30 cellular contexts compared by ENCODE assay signal in genomic region chr21:42929969-42930368, GRCh38. TPM values are rescaled to one million over a fixed set of nuclear protein-coding genes. Genes with fewer than 3 reads are reported as not detected.
"Had no signal": no experiment of that assay in that cellular context is flagged by ENCODE, and none has a peak within 500 bp of the region (broad histone marks: within the 10 kb centered on the region; RNA-seq: fewer than 3 reads in every experiment).

No MANE protein-coding gene starts in this region.

- H3K27ac ChIP-seq: body of pancreas, cardiac muscle cell, esophagus muscularis mucosa, gastrocnemius medialis, transverse colon, uterus, VCaP had no signal

- H3K27me3 Mint-ChIP-seq: activated CD4-positive, alpha-beta T cell treated with anti-CD3 and anti-CD28 coated beads, Interleukin-2, amount 10 ng/mL, durations not matched to agents 24 days and 14 days; activated CD8-positive, alpha-beta memory T cell treated with anti-CD3 and anti-CD28 coated beads, Interleukin-2, amount 10 ng/mL, durations not matched to agents 7 days and 5 days; activated CD8-positive, alpha-beta T cell treated with anti-CD3 and anti-CD28 coated beads for 36 hours; activated naive CD4-positive, alpha-beta T cell treated with anti-CD3 and anti-CD28 coated beads, Interleukin-2, amount 10 ng/mL, durations not matched to agents 7 days and 5 days; activated naive CD8-positive, alpha-beta T cell treated with anti-CD3 and anti-CD28 coated beads, Interleukin-2, amount 50 U/mL, for 24 hours; naive thymus-derived CD4-positive, alpha-beta T cell; stimulated activated naive B cell treated with anti-CD40 and anti-IgM and Interleukin-4, amounts not matched to agents 10 μg/mL and 1 μg/mL and 100 μg/mL, for 72 hours had no signal

- H3K9me3 Mint-ChIP-seq: activated CD4-positive, alpha-beta T cell treated with anti-CD3 and anti-CD28 coated beads, Interleukin-2, amount 10 ng/mL, durations not matched to agents 24 days and 14 days; activated CD8-positive, alpha-beta T cell treated with anti-CD3 and anti-CD28 coated beads for 36 hours; activated naive CD4-positive, alpha-beta T cell treated with anti-CD3 and anti-CD28 coated beads, Interleukin-2, amount 10 ng/mL, durations not matched to agents 7 days and 5 days; activated naive CD8-positive, alpha-beta T cell treated with anti-CD3 and anti-CD28 coated beads, Interleukin-2, amount 50 U/mL, for 24 hours; naive thymus-derived CD4-positive, alpha-beta T cell; neural crest cell; stimulated activated naive B cell treated with anti-CD40 and anti-IgM and Interleukin-4, amounts not matched to agents 10 μg/mL and 1 μg/mL and 100 μg/mL, for 72 hours had no signal

- H3K36me3 ChIP-seq: cardiac muscle cell, esophagus muscularis mucosa, gastrocnemius medialis, transverse colon, uterus had no signal

- H3K9me3 ChIP-seq: body of pancreas, esophagus muscularis mucosa, gastrocnemius medialis, transverse colon, uterus had no signal

- H3K4me1 ChIP-seq: esophagus muscularis mucosa, gastrocnemius medialis, uterus had no signal

- H3K27ac Mint-ChIP-seq: activated CD4-positive, alpha-beta T cell treated with anti-CD3 and anti-CD28 coated beads, Interleukin-2, amount 10 ng/mL, durations not matched to agents 24 days and 14 days; activated CD8-positive, alpha-beta memory T cell treated with anti-CD3 and anti-CD28 coated beads, Interleukin-2, amount 10 ng/mL, durations not matched to agents 7 days and 5 days; activated CD8-positive, alpha-beta T cell treated with anti-CD3 and anti-CD28 coated beads for 36 hours; activated naive CD4-positive, alpha-beta T cell treated with anti-CD3 and anti-CD28 coated beads, Interleukin-2, amount 10 ng/mL, durations not matched to agents 7 days and 5 days; activated naive CD8-positive, alpha-beta T cell treated with anti-CD3 and anti-CD28 coated beads, Interleukin-2, amount 50 U/mL, for 24 hours; naive thymus-derived CD4-positive, alpha-beta T cell; stimulated activated naive B cell treated with anti-CD40 and anti-IgM and Interleukin-4, amounts not matched to agents 10 μg/mL and 1 μg/mL and 100 μg/mL, for 72 hours had no signal

- H3K27me3 ChIP-seq: body of pancreas, cardiac muscle cell, esophagus muscularis mucosa, gastrocnemius medialis, transverse colon, uterus had no signal

- H3K36me3 Mint-ChIP-seq: activated CD8-positive, alpha-beta memory T cell treated with anti-CD3 and anti-CD28 coated beads, Interleukin-2, amount 10 ng/mL, durations not matched to agents 7 days and 5 days; activated naive CD4-positive, alpha-beta T cell treated with anti-CD3 and anti-CD28 coated beads, Interleukin-2, amount 10 ng/mL, durations not matched to agents 7 days and 5 days had no signal

- ATAC-seq: activated CD4-positive, CD25-positive, alpha-beta regulatory T cell treated with anti-CD3 and anti-CD28 coated beads, Interleukin-2, amount 50 U/mL, for 24 hours; activated CD8-positive, alpha-beta memory T cell treated with anti-CD3 and anti-CD28 coated beads, Interleukin-2, amount 10 ng/mL, durations not matched to agents 7 days and 5 days; activated CD8-positive, alpha-beta T cell treated with anti-CD3 and anti-CD28 coated beads for 36 hours; activated naive CD8-positive, alpha-beta T cell treated with anti-CD3 and anti-CD28 coated beads, Interleukin-2, amount 50 U/mL, for 24 hours; body of pancreas; gastrocnemius medialis; naive thymus-derived CD4-positive, alpha-beta T cell; sciatic nerve; stimulated activated naive B cell treated with anti-CD40 and anti-IgM and Interleukin-4, amounts not matched to agents 10 μg/mL and 1 μg/mL and 100 μg/mL, for 72 hours had no signal

- H3K4me3 Mint-ChIP-seq: activated CD4-positive, alpha-beta T cell treated with anti-CD3 and anti-CD28 coated beads, Interleukin-2, amount 10 ng/mL, durations not matched to agents 24 days and 14 days; activated CD8-positive, alpha-beta memory T cell treated with anti-CD3 and anti-CD28 coated beads, Interleukin-2, amount 10 ng/mL, durations not matched to agents 7 days and 5 days; activated CD8-positive, alpha-beta T cell treated with anti-CD3 and anti-CD28 coated beads for 36 hours; activated naive CD4-positive, alpha-beta T cell treated with anti-CD3 and anti-CD28 coated beads, Interleukin-2, amount 10 ng/mL, durations not matched to agents 7 days and 5 days; activated naive CD8-positive, alpha-beta T cell treated with anti-CD3 and anti-CD28 coated beads, Interleukin-2, amount 50 U/mL, for 24 hours; naive thymus-derived CD4-positive, alpha-beta T cell; neural crest cell; stimulated activated naive B cell treated with anti-CD40 and anti-IgM and Interleukin-4, amounts not matched to agents 10 μg/mL and 1 μg/mL and 100 μg/mL, for 72 hours had no signal

- DNase-seq: activated CD4-positive, alpha-beta T cell treated with anti-CD3 and anti-CD28 coated beads, Interleukin-2, amount 10 ng/mL, durations not matched to agents 24 days and 14 days; activated CD8-positive, alpha-beta memory T cell treated with anti-CD3 and anti-CD28 coated beads, Interleukin-2, amount 10 ng/mL, durations not matched to agents 7 days and 5 days; activated CD8-positive, alpha-beta T cell treated with anti-CD3 and anti-CD28 coated beads for 36 hours; activated effector memory CD4-positive, alpha-beta T cell treated with anti-CD3 and anti-CD28 coated beads, Interleukin-2, amount 50 U/mL, for 16 hours; activated naive CD4-positive, alpha-beta T cell treated with anti-CD3 and anti-CD28 coated beads, Interleukin-2, amount 10 ng/mL, durations not matched to agents 7 days and 5 days; activated naive CD8-positive, alpha-beta T cell treated with anti-CD3 and anti-CD28 coated beads, Interleukin-2, amount 50 U/mL, for 24 hours; activated T-cell treated with anti-CD3 and anti-CD28 coated beads for 4 hours; body of pancreas; dermis blood vessel endothelial cell; effector memory CD4-positive, alpha-beta T cell; gastrocnemius medialis; head of caudate nucleus; hypothalamus; naive thymus-derived CD4-positive, alpha-beta T cell; occipital lobe; small intestine; stimulated activated CD4-positive, alpha-beta T cell treated with anti-CD3 and anti-CD28 coated beads, Interleukin-15, amount 100 ng/mL, for 24 hours; stimulated activated naive B cell treated with anti-CD40 and anti-IgM and Interleukin-4, amounts not matched to agents 10 μg/mL and 1 μg/mL and 100 μg/mL, for 72 hours; T-helper 2 cell; transverse colon; uterus had no signal

- H3K4me3 ChIP-seq: body of pancreas, cardiac muscle cell, esophagus muscularis mucosa, gastrocnemius medialis, transverse colon, uterus had no signal

RNA-seq across cellular contexts. Expression of gene ERVH48-1, which starts 4.5 kb away (rescaled TPM):
- total RNA-seq: activated CD8-positive, alpha-beta memory T cell treated with anti-CD3 and anti-CD28 coated beads, Interleukin-2, amount 10 ng/mL, durations not matched to agents 7 days and 5 days; dermis blood vessel endothelial cell; esophagus muscularis mucosa; gastrocnemius medialis; lower leg skin; neural crest cell; occipital lobe; renal cortical epithelial cell; sciatic nerve; temporal lobe; transverse colon; uterus had no signal
- polyA plus RNA-seq: small intestine had no signal
